8 cellular contexts compared by ENCODE assay signal in the genomic region with DNA sequence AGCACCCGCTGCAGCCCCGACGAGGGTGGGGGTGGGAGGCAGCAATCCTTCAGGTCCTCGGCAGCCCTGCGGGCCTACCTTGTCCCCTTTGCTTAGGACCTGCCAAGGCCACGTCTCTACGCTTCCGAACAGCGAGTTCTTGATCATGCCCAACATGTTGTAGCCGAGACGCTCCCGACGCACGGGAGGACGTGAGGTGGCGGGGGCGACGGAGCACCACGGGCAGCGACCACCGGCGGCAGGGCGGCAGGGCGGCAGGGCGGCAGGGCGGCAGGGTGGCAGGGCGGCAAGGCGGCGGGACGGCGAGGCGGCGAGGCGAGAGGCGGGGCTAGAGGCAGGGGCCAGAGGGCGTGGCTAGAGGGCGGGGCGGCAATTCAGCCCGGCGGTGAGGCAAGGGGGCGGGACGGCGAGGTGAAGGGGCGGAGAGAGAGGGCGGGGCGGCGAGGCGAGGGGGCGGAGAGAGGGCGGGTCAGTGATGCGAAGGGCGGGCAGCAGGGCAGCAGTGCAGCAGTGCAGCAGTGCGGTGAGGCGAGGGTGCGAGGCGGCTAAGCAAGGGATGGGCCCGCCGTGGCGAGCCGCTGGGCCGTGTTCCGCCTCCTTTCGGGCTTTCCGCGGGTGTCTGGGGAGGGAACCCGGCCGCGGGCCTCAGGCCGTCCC. TPM values are rescaled to one million over a fixed set of nuclear protein-coding genes. Genes with fewer than 3 reads are reported as not detected.
A peak's percentile ranks its signal among the peaks of the same experiment; 100 is the strongest.
DNase-seq lines count a peak whose midpoint lies in the region; ATAC-seq and TF ChIP-seq lines count a peak whose summit lies in the region.

A gene with protein sequence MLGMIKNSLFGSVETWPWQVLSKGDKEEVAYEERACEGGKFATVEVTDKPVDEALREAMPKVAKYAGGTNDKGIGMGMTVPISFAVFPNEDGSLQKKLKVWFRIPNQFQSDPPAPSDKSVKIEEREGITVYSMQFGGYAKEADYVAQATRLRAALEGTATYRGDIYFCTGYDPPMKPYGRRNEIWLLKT (minus strand): TSS at position 307 of the 657 bp plus-strand sequence. CDS start 151 bp downstream, at position 156.

- peaks cover 16% of the 10 kb centered on the region for H3K27me3 Mint-ChIP-seq in stimulated activated naive CD8-positive, alpha-beta T cell treated with anti-CD3 and anti-CD28 coated beads, Interleukin-15, amount 100 ng/mL, for 72 hours

- DNase-seq in HCEC 1CT (peak; percentile 91), MG63 (peak; percentile 87), SJSA1 (ENCODE audit: low read depth in 1 of 2, low spot score in 2 of 2) (peak; percentile 78 to 95), fibroblast of the conjunctiva (ENCODE audit: low read depth) (peak; percentile 87)
- peak; percentile 94 for DNase-seq in activated gamma-delta T cell treated with anti-CD3 and anti-CD28 coated beads, Interleukin-2, amount 50 U/mL, for 16 hours (ENCODE audit: low read depth)
- DNase-seq in stimulated activated naive CD8-positive, alpha-beta T cell treated with anti-CD3 and anti-CD28 coated beads, Interleukin-15, amount 100 ng/mL, for 72 hours, result peak; percentile 95 to 96

- no peak within 1 kb of the TSS for H3K27ac ChIP-seq in DOHH2 (ENCODE audit: low read depth, low read length)
- peak within 1 kb of the TSS; percentile 41 for H3K27ac ChIP-seq in SJSA1
- H3K27ac ChIP-seq in neural cell (ENCODE audit: low read length), result peak within 1 kb of the TSS; percentile 12

- H4K20me1 ChIP-seq in DOHH2 (ENCODE audit: control insufficient read depth, insufficient read depth, low read depth, low read length) (no peaks in the 10 kb centered on the region), neural cell (ENCODE audit: insufficient read depth) (no peaks in the 10 kb centered on the region)

- H3F3A ChIP-seq in DOHH2 (ENCODE audit: control insufficient read depth, insufficient read depth) (no peaks in the 10 kb centered on the region), neural cell (ENCODE audit: insufficient read depth, low read length, poor library complexity, severe bottlenecking) (no peaks in the 10 kb centered on the region)

- TF ChIP-seq CTCF in DOHH2 (IDR thresholded peaks at IDR 0.05; ENCODE audit: low read depth, low read length, poor library complexity, severe bottlenecking) (no peak), neural cell (IDR thresholded peaks at IDR 0.05; ENCODE audit: poor library complexity, severe bottlenecking) (peak; percentile 22)

- TF ChIP-seq RAD21 in neural cell (conservative IDR thresholded peaks at IDR 0.05), result no peak

- H3K4me2 ChIP-seq in DOHH2 (ENCODE audit: low read length), result peak within 1 kb of the TSS; percentile 87
- H3K4me2 ChIP-seq in neural cell (ENCODE audit: low read length), result peak within 1 kb of the TSS; percentile 94

- no peak for TF ChIP-seq EP300 in neural cell (conservative IDR thresholded peaks at IDR 0.05; ENCODE audit: poor library complexity, severe bottlenecking)

- ATAC-seq in stimulated activated naive CD8-positive, alpha-beta T cell treated with anti-CD3 and anti-CD28 coated beads, Interleukin-15, amount 100 ng/mL, for 72 hours, result peak; percentile 90

- H3K27ac Mint-ChIP-seq in stimulated activated naive CD8-positive, alpha-beta T cell treated with anti-CD3 and anti-CD28 coated beads, Interleukin-15, amount 100 ng/mL, for 72 hours, result peak within 1 kb of the TSS; percentile 44 to 86

- H3K36me3 ChIP-seq in DOHH2 (ENCODE audit: control insufficient read depth, low read length) (no peaks in the 10 kb centered on the region), MG63 (no peaks in the 10 kb centered on the region; the same call in 1 of the 2 replicates), SJSA1 (0 out of 2 replicates have a peak, but pooled peaks cover 2% of the 10 kb centered on the region), neural cell (ENCODE audit: insufficient read depth, low read length) (no peaks in the 10 kb centered on the region)

- H3K79me2 ChIP-seq in DOHH2 (ENCODE audit: control insufficient read depth, low read length) (no peaks in the 10 kb centered on the region), neural cell (replicated peaks; ENCODE audit: insufficient read depth, low read length) (no peaks in the 10 kb centered on the region)

- peak within 1 kb of the TSS; percentile 65 for H3K9ac ChIP-seq in neural cell (ENCODE audit: low read length)

- H3K27me3 ChIP-seq in DOHH2 (ENCODE audit: control insufficient read depth, low read length), result peaks cover 48% of the 10 kb centered on the region
- no peaks in the 10 kb centered on the region for H3K27me3 ChIP-seq in MG63
- H3K27me3 ChIP-seq in SJSA1 (replicated peaks), result no peaks in the 10 kb centered on the region
- no peaks in the 10 kb centered on the region for H3K27me3 ChIP-seq in neural cell (ENCODE audit: insufficient read depth, low read depth, low read length)

- no peaks in the 10 kb centered on the region for H3K9me3 Mint-ChIP-seq in stimulated activated naive CD8-positive, alpha-beta T cell treated with anti-CD3 and anti-CD28 coated beads, Interleukin-15, amount 100 ng/mL, for 72 hours

- peaks cover 43% of the 10 kb centered on the region for H3K4me1 Mint-ChIP-seq in stimulated activated naive CD8-positive, alpha-beta T cell treated with anti-CD3 and anti-CD28 coated beads, Interleukin-15, amount 100 ng/mL, for 72 hours

- H3K4me3 Mint-ChIP-seq in stimulated activated naive CD8-positive, alpha-beta T cell treated with anti-CD3 and anti-CD28 coated beads, Interleukin-15, amount 100 ng/mL, for 72 hours, result peak within 1 kb of the TSS; percentile 93 to 97

- H3K4me3 ChIP-seq in DOHH2 (ENCODE audit: low read length) (peak within 1 kb of the TSS; percentile 70), MG63 (peak within 1 kb of the TSS; percentile 80), SJSA1 (peak within 1 kb of the TSS; percentile 62), neural cell (ENCODE audit: low read length) (peak within 1 kb of the TSS; percentile 84)

- H3K9me3 ChIP-seq in DOHH2 (ENCODE audit: control insufficient read depth, insufficient read depth, low read length) (no peaks in the 10 kb centered on the region), MG63 (no peaks in the 10 kb centered on the region), SJSA1 (replicated peaks) (0 out of 2 replicates have a peak, but pooled peaks cover 2% of the 10 kb centered on the region), neural cell (ENCODE audit: low read length) (no peaks in the 10 kb centered on the region)

- H3K4me1 ChIP-seq in DOHH2 (ENCODE audit: control insufficient read depth, low read length) (peaks cover 14% of the 10 kb centered on the region), SJSA1 (replicated peaks) (peaks cover 32% of the 10 kb centered on the region)

- peak within 1 kb of the TSS; percentile 56 for H2AFZ ChIP-seq in neural cell (ENCODE audit: low read depth, low read length)

- H3K9me2 ChIP-seq in DOHH2 (replicated peaks; ENCODE audit: control insufficient read depth, low read length) (no peaks in the 10 kb centered on the region), neural cell (ENCODE audit: insufficient read depth, low read length) (no peaks in the 10 kb centered on the region)

TF ChIP-seq in neural cell, 6 proteins besides CTCF, POLR2A, EP300 and RAD21:
- TF ChIP-seq POLR2AphosphoS5 (IDR thresholded peaks at IDR 0.05), result peak; percentile 65
- TF ChIP-seq MXI1 (conservative IDR thresholded peaks at IDR 0.05; ENCODE audit: poor library complexity, severe bottlenecking), result no peak
- peak; percentile 24 for TF ChIP-seq SMC3 (conservative IDR thresholded peaks at IDR 0.05; ENCODE audit: poor library complexity)
- TF ChIP-seq, protein P1, sequence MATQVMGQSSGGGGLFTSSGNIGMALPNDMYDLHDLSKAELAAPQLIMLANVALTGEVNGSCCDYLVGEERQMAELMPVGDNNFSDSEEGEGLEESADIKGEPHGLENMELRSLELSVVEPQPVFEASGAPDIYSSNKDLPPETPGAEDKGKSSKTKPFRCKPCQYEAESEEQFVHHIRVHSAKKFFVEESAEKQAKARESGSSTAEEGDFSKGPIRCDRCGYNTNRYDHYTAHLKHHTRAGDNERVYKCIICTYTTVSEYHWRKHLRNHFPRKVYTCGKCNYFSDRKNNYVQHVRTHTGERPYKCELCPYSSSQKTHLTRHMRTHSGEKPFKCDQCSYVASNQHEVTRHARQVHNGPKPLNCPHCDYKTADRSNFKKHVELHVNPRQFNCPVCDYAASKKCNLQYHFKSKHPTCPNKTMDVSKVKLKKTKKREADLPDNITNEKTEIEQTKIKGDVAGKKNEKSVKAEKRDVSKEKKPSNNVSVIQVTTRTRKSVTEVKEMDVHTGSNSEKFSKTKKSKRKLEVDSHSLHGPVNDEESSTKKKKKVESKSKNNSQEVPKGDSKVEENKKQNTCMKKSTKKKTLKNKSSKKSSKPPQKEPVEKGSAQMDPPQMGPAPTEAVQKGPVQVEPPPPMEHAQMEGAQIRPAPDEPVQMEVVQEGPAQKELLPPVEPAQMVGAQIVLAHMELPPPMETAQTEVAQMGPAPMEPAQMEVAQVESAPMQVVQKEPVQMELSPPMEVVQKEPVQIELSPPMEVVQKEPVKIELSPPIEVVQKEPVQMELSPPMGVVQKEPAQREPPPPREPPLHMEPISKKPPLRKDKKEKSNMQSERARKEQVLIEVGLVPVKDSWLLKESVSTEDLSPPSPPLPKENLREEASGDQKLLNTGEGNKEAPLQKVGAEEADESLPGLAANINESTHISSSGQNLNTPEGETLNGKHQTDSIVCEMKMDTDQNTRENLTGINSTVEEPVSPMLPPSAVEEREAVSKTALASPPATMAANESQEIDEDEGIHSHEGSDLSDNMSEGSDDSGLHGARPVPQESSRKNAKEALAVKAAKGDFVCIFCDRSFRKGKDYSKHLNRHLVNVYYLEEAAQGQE (IDR thresholded peaks at IDR 0.05; ENCODE audit: borderline replicate concordance), result no peak
- TF ChIP-seq TAF1 (IDR thresholded peaks at IDR 0.05; ENCODE audit: low read depth), result no peak

RNA-seq across cellular contexts. Expression of the gene that starts here (rescaled TPM):
- 5.6 and 16.1 TPM in 2 replicates for total RNA-seq in MG63 (2014; rRNA removed; shearing (Covaris generic); ENCODE audit: low replicate concordance)
- 3.2 and 6.6 TPM in 2 replicates for total RNA-seq in SJSA1 (2014; rRNA removed; shearing (Covaris generic))
- 1.2 and 2.0 TPM in 2 replicates for polyA plus RNA-seq in neural cell
- 0.97 and 2.0 TPM in 2 replicates for polyA minus RNA-seq in neural cell
